In genomic region chr3:138374573-138375134, GRCh38 we compare ENCODE assay signal across 1 cellular context.
TF ChIP-seq lines count a peak whose summit lies in the region.

No MANE protein-coding gene starts in this region.

TF ChIP-seq in K562, 482 proteins besides CTCF, POLR2A, EP300 and RAD21:
- peak; percentile 47 for TF ChIP-seq TCF3 (CRISPR knock-in tag; IDR thresholded peaks at IDR 0.05)
- TF ChIP-seq CBFA2T3 (IDR thresholded peaks at IDR 0.05), result peak; percentile 53
- TF ChIP-seq FOXA3 (CRISPR knock-in tag; conservative IDR thresholded peaks at IDR 0.05 in 1 of 2, IDR thresholded peaks at IDR 0.05 in 1 of 2), result peak in 1 of 2 experiments; percentile 50; a peak in 2 of 4 replicates
- peak; percentile 56; the same call in 1 of the 2 replicates for TF ChIP-seq FOXJ2 (tag; IDR thresholded peaks at IDR 0.05)
- peak; percentile 15; the same call in 1 of the 2 replicates for TF ChIP-seq MTA1 (IDR thresholded peaks at IDR 0.05; ENCODE audit: borderline replicate concordance)
- peak; percentile 44; the same call in 1 of the 2 replicates for TF ChIP-seq SMARCE1 (IDR thresholded peaks at IDR 0.05)
- TF ChIP-seq HDAC2 (IDR thresholded peaks at IDR 0.05), result 0 out of 2 replicates have a peak, but pooled peaks have one; percentile 32
- peak; percentile 37; the same call in 1 of the 2 replicates for TF ChIP-seq SMARCA4 (IDR thresholded peaks at IDR 0.05)
- peak; percentile 56 for TF ChIP-seq ARID1B (IDR thresholded peaks at IDR 0.05)
- peak; percentile 74; the same call in 1 of the 2 replicates for TF ChIP-seq SOX6 (IDR thresholded peaks at IDR 0.05)
- no peak for TF ChIP-seq ZNF354B (CRISPR knock-in tag; IDR thresholded peaks at IDR 0.05)
- TF ChIP-seq RBM34 (IDR thresholded peaks at IDR 0.05; ENCODE audit: borderline replicate concordance, insufficient read depth, low read length), result no peak
- no peak for TF ChIP-seq TSHZ1 (CRISPR knock-in tag; IDR thresholded peaks at IDR 0.05)
- TF ChIP-seq STAT5B (CRISPR knock-in tag; IDR thresholded peaks at IDR 0.05), result no peak
- TF ChIP-seq CTBP1 (IDR thresholded peaks at IDR 0.05; ENCODE audit: borderline replicate concordance), result peak; percentile 16; the same call in 1 of the 2 replicates
- peak in 1 of 2 experiments; percentile 46; a peak in 1 of 4 replicates for TF ChIP-seq RCOR1 (IDR thresholded peaks at IDR 0.05; ENCODE audit: borderline replicate concordance in 1 of 2, low read depth in 2 of 2, low read length in 2 of 2)
- TF ChIP-seq NFIC (IDR thresholded peaks at IDR 0.05), result peak; percentile 43
- peak; percentile 44; the same call in 1 of the 2 replicates for TF ChIP-seq TAL1 (IDR thresholded peaks at IDR 0.05)
- TF ChIP-seq MEF2D (tag; conservative IDR thresholded peaks at IDR 0.05; ENCODE audit: low read depth), result peak; percentile 100
- peak in 1 of 3 experiments; percentile 24; a peak in 1 of 6 replicates for TF ChIP-seq ZBTB11 (CRISPR knock-in tag; IDR thresholded peaks at IDR 0.05)
- TF ChIP-seq NCOR1 (IDR thresholded peaks at IDR 0.05), result peak; percentile 32; the same call in 1 of the 2 replicates
- TF ChIP-seq KDM1A (IDR thresholded peaks at IDR 0.05), result peak; percentile 10 to 33; a peak in 1 of 4 replicates
- no peak for TF ChIP-seq GTF2E2 (tag; IDR thresholded peaks at IDR 0.05)
